In the genomic region with DNA sequence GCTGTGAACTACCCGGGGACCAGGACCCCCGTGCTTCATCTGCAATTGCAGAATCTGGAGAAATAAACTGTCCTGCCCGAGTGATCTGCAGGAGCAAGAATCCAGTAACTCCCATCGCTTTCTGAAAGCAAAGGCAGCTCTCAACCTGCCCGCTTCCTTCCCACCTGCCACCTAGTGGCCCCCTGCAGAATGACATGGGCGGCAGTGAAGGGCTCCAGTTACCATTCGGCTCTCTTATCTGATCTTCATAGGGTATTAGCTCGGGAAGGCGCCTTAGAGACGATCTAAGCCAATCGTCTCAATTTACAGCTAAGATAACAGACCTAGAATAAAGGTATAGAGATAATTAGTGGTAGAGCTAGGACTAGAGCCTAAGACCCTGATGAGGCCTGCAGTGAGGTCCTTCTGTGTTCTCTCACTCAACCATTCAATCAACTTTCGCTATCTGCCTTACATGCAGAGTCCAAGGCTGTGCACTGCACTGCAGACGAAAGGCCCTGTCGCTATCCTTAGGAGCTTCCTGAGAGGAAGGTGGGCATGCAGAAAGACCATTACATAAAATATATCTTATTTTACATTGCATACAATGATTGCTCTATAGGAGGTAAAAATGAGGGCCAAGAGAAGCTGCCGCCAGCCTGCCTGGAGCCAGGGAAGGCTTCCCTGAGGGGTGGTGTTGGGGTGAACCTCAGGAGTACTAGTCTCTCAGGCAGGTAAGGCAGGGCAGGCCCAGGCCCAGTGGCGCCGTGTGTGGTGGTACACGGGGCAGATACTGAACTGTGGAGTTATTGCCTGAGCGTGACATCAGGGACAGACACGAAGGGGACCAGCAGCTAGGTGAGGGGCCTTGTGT, we compare ENCODE assay signal across 8 cellular contexts. TPM values are rescaled to one million over a fixed set of nuclear protein-coding genes. Genes with fewer than 3 reads are reported as not detected.
DNase-seq lines count a peak whose midpoint lies in the region; ATAC-seq and TF ChIP-seq lines count a peak whose summit lies in the region.

No MANE protein-coding gene starts in this region.

- peak overlapping the region; percentile 59 for H3K4me3 ChIP-seq in Loucy (ENCODE audit: low read length, poor library complexity, severe bottlenecking)

- no peaks in the 10 kb centered on the region for H3K36me3 Mint-ChIP-seq in CD4-positive, alpha-beta T cell (ENCODE audit: low read depth)

- intact Hi-C loops in CD4-positive, alpha-beta T cell (cut with DNase I, micrococcal nuclease), result loop anchor here (1.0 to 2.0 kb wide), 3 partner anchors 21 to 255 kb away; no protein-coding TSS in a partner anchor

- no peaks in the 10 kb centered on the region for H3K9me3 ChIP-seq in CD4-positive, alpha-beta T cell (ENCODE audit: control insufficient read depth, low read length)
- H3K9me3 ChIP-seq in Loucy (ENCODE audit: insufficient read depth, low read depth, low read length), result no peaks in the 10 kb centered on the region

- peak overlapping the region; percentile 76 for H2AFZ ChIP-seq in Loucy (ENCODE audit: low read length)

- POLR2A ChIA-PET in CD4-positive, alpha-beta T cell (lab: Charles Lee), result interaction anchor here (1.0 to 1.4 kb wide), 3 partner anchors 22 to 767 kb away, joined by 4 to 5 read pairs (median 4); no protein-coding TSS in a partner anchor

- peak; percentile 99 for ATAC-seq in CD4-positive, alpha-beta T cell (ENCODE audit: poor library complexity)
- peak; percentile 73 for ATAC-seq in GM21423 (IDR thresholded peaks at IDR 0.05; ENCODE audit: unreplicated experiment)
- ATAC-seq in omental fat pad (ENCODE audit: low FRiP score), result peak; percentile 59

- TF ChIP-seq CTCF in CD4-positive, alpha-beta T cell (IDR thresholded peaks at IDR 0.05), result peak; percentile 95
- TF ChIP-seq CTCF in Loucy (conservative IDR thresholded peaks at IDR 0.05; ENCODE audit: low read length) (peak; percentile 97), omental fat pad (IDR thresholded peaks at IDR 0.05) (peak in 2 of 3 donors; percentile 61 to 92)

- no peak overlapping the region for H3K27ac ChIP-seq in CD4-positive, alpha-beta T cell (ENCODE audit: low read depth, low read length)
- peak overlapping the region; percentile 45 for H3K27ac ChIP-seq in substantia nigra (ENCODE audit: low read depth, low read length, poor library complexity, severe bottlenecking)

- H3F3A ChIP-seq in Loucy (ENCODE audit: low read depth), result no peaks in the 10 kb centered on the region

- H4K20me1 ChIP-seq in Loucy (ENCODE audit: insufficient read depth, low read length, poor library complexity, severe bottlenecking), result no peaks in the 10 kb centered on the region

- H3K36me3 ChIP-seq in Loucy (ENCODE audit: insufficient read depth, low read length), result no peaks in the 10 kb centered on the region

- peaks cover 43% of the 10 kb centered on the region for H3K27me3 Mint-ChIP-seq in CD4-positive, alpha-beta T cell

- peak overlapping the region; percentile 52 for H3K9ac ChIP-seq in Loucy (ENCODE audit: low read depth, low read length, poor library complexity, severe bottlenecking)

- H3K4me1 Mint-ChIP-seq in CD4-positive, alpha-beta T cell (ENCODE audit: low read depth), result peaks cover 14% of the 10 kb centered on the region

- H3K9me2 ChIP-seq in Loucy (replicated peaks; ENCODE audit: low read depth, low read length), result no peaks in the 10 kb centered on the region

- no peaks in the 10 kb centered on the region for H3K79me2 ChIP-seq in Loucy (ENCODE audit: insufficient read depth, low read length)

- no peak overlapping the region for H3K4me3 Mint-ChIP-seq in CD4-positive, alpha-beta T cell

- H3K9me3 Mint-ChIP-seq in CD4-positive, alpha-beta T cell, result no peaks in the 10 kb centered on the region

- peak overlapping the region; percentile 58 for H3K4me2 ChIP-seq in Loucy (ENCODE audit: low read depth, low read length, poor library complexity, severe bottlenecking)

- peaks cover 26% of the 10 kb centered on the region for H3K27me3 ChIP-seq in CD4-positive, alpha-beta T cell (ENCODE audit: control insufficient read depth, insufficient read depth, low read length)
- no peaks in the 10 kb centered on the region for H3K27me3 ChIP-seq in Loucy (ENCODE audit: insufficient read depth, low read length, poor library complexity, severe bottlenecking)

- no peak overlapping the region for H3K27ac Mint-ChIP-seq in CD4-positive, alpha-beta T cell

- CTCF ChIA-PET in CD4-positive, alpha-beta T cell (lab: Charles Lee), result interaction anchor here (0.6 to 2.5 kb wide), 27 partner anchors 8 to 770 kb away, joined by 3 to 23 read pairs (median 4); a partner anchor contains a TSS

- peak; percentile 64 to 84 (median 74) for DNase-seq in CD4-positive, alpha-beta T cell
- DNase-seq in RPMI8226 (peak; percentile 89), fibroblast of the conjunctiva (ENCODE audit: low read depth) (peak; percentile 72), omental fat pad (ENCODE audit: low spot score) (peak; percentile 58), substantia nigra (lab: John Stamatoyannopoulos, UW) (peak in 45 of 49 donors; percentile 13 to 85 (median 67))
- DNase-seq in activated T-helper 1 cell treated with anti-CD3 and anti-CD28 coated beads, Interleukin-2, amount 50 U/mL, for 16 hours (ENCODE audit: low read depth in 1 of 2, low spot score in 1 of 2), result peak; percentile 61 to 65

- H3K4me1 ChIP-seq in Loucy (ENCODE audit: insufficient read depth, low read length, poor library complexity, severe bottlenecking), result no peaks in the 10 kb centered on the region

RNA-seq across cellular contexts. Expression of a gene that starts 7.1 kb away (rescaled TPM):
- 10 to 100 TPM; 12.3 to 12.8 TPM for total RNA-seq in CD4-positive, alpha-beta T cell
- 10 to 100 TPM in 3 of 4 donors, 1 to 10 TPM in 1; 6.8 to 25.2 (median 23.3) TPM for total RNA-seq in omental fat pad

RNA-seq across cellular contexts. Expression of a gene that starts 24.2 kb away (rescaled TPM):
- total RNA-seq in CD4-positive, alpha-beta T cell, result not detected
- total RNA-seq in omental fat pad, result 1 to 10 TPM; 2.4 to 8.9 (median 3.9) TPM
